Comparison of ENCODE assay signal across 10 cellular contexts in genomic region chr3:197027896-197028710, GRCh38. TPM values are rescaled to one million over a fixed set of nuclear protein-coding genes. Genes with fewer than 3 reads are reported as not detected.
DNase-seq lines count a peak whose midpoint lies in the region; ATAC-seq and TF ChIP-seq lines count a peak whose summit lies in the region.
"Had no signal": no experiment of that assay in that cellular context is flagged by ENCODE, and none has a peak within 500 bp of the region (broad histone marks: within the 10 kb centered on the region; RNA-seq: fewer than 3 reads in every experiment).

No MANE protein-coding gene starts in this region.

- H3K9me1 ChIP-seq in IMR-90 (ENCODE audit: insufficient read depth, low read length): peaks cover 14% of the 10 kb centered on the region

- no peaks in the 10 kb centered on the region for H3K27me3 ChIP-seq in SK-N-SH (ENCODE audit: insufficient read depth)
- peaks cover 30% of the 10 kb centered on the region for H3K27me3 ChIP-seq in IMR-90 (ENCODE audit: control insufficient read depth, insufficient read depth, low read length)
- H3K27me3 ChIP-seq in trophoblast cell (ENCODE audit: insufficient read depth, low read length): no peaks in the 10 kb centered on the region

- peak overlapping the region; percentile 89; the same call in 1 of the 2 replicates for H3K9ac ChIP-seq in SK-N-SH
- no peak overlapping the region for H3K9ac ChIP-seq in IMR-90 (ENCODE audit: low read depth, low read length)
- H3K9ac ChIP-seq in trophoblast cell (ENCODE audit: low read length): no peak overlapping the region

- no peak overlapping the region for H2BK12ac ChIP-seq in trophoblast cell (ENCODE audit: low read length)

- H3K4me3 Mint-ChIP-seq in chondrocyte (ENCODE audit: unreplicated experiment): peak overlapping the region; percentile 16

- H3K9me3 ChIP-seq in SK-N-SH (no peaks in the 10 kb centered on the region), IMR-90 (ENCODE audit: control insufficient read depth, insufficient read depth, low read length) (no peaks in the 10 kb centered on the region), trophoblast cell (ENCODE audit: insufficient read depth, low read depth, low read length) (no peaks in the 10 kb centered on the region)

- no peak overlapping the region for H2BK5ac ChIP-seq in IMR-90 (ENCODE audit: low read depth, low read length, poor library complexity, severe bottlenecking)
- no peak overlapping the region for H2BK5ac ChIP-seq in trophoblast cell (ENCODE audit: low read depth, low read length, poor library complexity)

- peaks cover 6% of the 10 kb centered on the region for H3K27me3 Mint-ChIP-seq in chondrocyte (ENCODE audit: low read depth)

- no peak overlapping the region for H3K27ac Mint-ChIP-seq in chondrocyte (ENCODE audit: unreplicated experiment)
- H3K27ac Mint-ChIP-seq: activated naive CD4-positive, alpha-beta T cell treated with anti-CD3 and anti-CD28 coated beads, Interleukin-2, amount 50 U/mL, for 72 hours had no signal

- BruUV-seq in IMR-90 (replicated peaks; lab: Mats Ljungman, UMichigan): no TSS peak

- H2AK5ac ChIP-seq in IMR-90 (ENCODE audit: low read depth, low read length) (no peak overlapping the region), trophoblast cell (ENCODE audit: low read length) (no peak overlapping the region)

- no peak overlapping the region for H2BK120ac ChIP-seq in IMR-90 (ENCODE audit: low read depth, low read length)
- H2BK120ac ChIP-seq in trophoblast cell (ENCODE audit: insufficient read depth, low read length, poor library complexity): no peak overlapping the region

- H3K4me1 ChIP-seq in SK-N-SH (ENCODE audit: control insufficient read depth in 1 of 2, insufficient read depth in 2 of 2, low read depth in 1 of 2, low read length in 1 of 2): peaks cover 14 to 33% of the 10 kb centered on the region in 2 experiments; a peak in 3 of 4 replicates
- H3K4me1 ChIP-seq in IMR-90 (ENCODE audit: control insufficient read depth, insufficient read depth, low read length): peaks cover 8% of the 10 kb centered on the region
- H3K4me1 ChIP-seq in trophoblast cell (ENCODE audit: control insufficient read depth in 1 of 2, insufficient read depth in 2 of 2, low read length in 2 of 2): peaks cover 14 to 22% of the 10 kb centered on the region in 2 experiments

- no peaks in the 10 kb centered on the region for H3K36me3 ChIP-seq in SK-N-SH (replicated peaks in 1 of 2; ENCODE audit: control insufficient read depth in 1 of 2, insufficient read depth in 2 of 2, low read length in 1 of 2)
- no peaks in the 10 kb centered on the region for H3K36me3 ChIP-seq in IMR-90 (ENCODE audit: control insufficient read depth, insufficient read depth, low read length)
- H3K36me3 ChIP-seq in trophoblast cell (ENCODE audit: control insufficient read depth in 1 of 2, insufficient read depth in 2 of 2, low read length in 2 of 2): no peaks in the 10 kb centered on the region

- dilution Hi-C loops in IMR-90 (cut with HindIII; ENCODE audit: low sequenced_read_pairs, unreplicated experiment): no loop called here

- no peak overlapping the region for H4K91ac ChIP-seq in IMR-90 (ENCODE audit: insufficient read depth, low read depth, low read length)
- H4K91ac ChIP-seq in trophoblast cell (ENCODE audit: low read depth, low read length): no peak overlapping the region

- no peak for TF ChIP-seq EP300 in SK-N-SH (IDR thresholded peaks at IDR 0.05; ENCODE audit: borderline replicate concordance in 1 of 2, low read depth in 1 of 2, low read length in 1 of 2)

- CTCF ChIA-PET in SK-N-SH (lab: Yijun Ruan, JAX) (interaction anchor here (1.6 to 7.0 kb wide), 8 partner anchors 11 to 160 kb away, joined by 4 to 81 read pairs (median 18); no protein-coding TSS in a partner anchor), IMR-90 (lab: Yijun Ruan, JAX) (no interaction called here)

- intact Hi-C loops in IMR-90 (cut with micrococcal nuclease): no loop called here

- H3K79me2 ChIP-seq in SK-N-SH (ENCODE audit: insufficient read depth): peaks cover 5% of the 10 kb centered on the region; the same call in 1 of the 2 replicates
- H3K79me2 ChIP-seq in trophoblast cell (ENCODE audit: control insufficient read depth, insufficient read depth, low read length, poor library complexity): peaks cover 2% of the 10 kb centered on the region

- no peaks in the 10 kb centered on the region for H4K20me1 ChIP-seq in SK-N-SH (ENCODE audit: insufficient read depth)
- H4K20me1 ChIP-seq in IMR-90 (ENCODE audit: insufficient read depth, low read length): no peaks in the 10 kb centered on the region

- H3K14ac ChIP-seq in IMR-90 (replicated peaks; ENCODE audit: low read depth, low read length): no peak overlapping the region
- H3K14ac ChIP-seq in trophoblast cell (ENCODE audit: low read length): no peak overlapping the region

- H3K9me2 ChIP-seq in SK-N-SH: no peaks in the 10 kb centered on the region

- H2BK15ac ChIP-seq in IMR-90 (ENCODE audit: low read depth, low read length): no peak overlapping the region

- H4K8ac ChIP-seq in IMR-90 (ENCODE audit: low read depth in 2 of 2, low read length in 2 of 2): no peak overlapping the region
- H4K8ac ChIP-seq in trophoblast cell (ENCODE audit: low read depth, low read length): no peak overlapping the region

- DNase-seq in SK-N-SH (no peak), IMR-90 (no peak), chondrocyte (ENCODE audit: low spot score) (no peak), trophoblast cell (no peak), OCI-M2 (lab: John Stamatoyannopoulos, UW; ENCODE audit: unreplicated experiment) (no peak), MV-4-11 (lab: John Stamatoyannopoulos, UW) (no peak)
- DNase-seq: hypothalamus had no signal

- POLR2A ChIA-PET in SK-N-SH (lab: Yijun Ruan, JAX): no interaction called here
- POLR2A ChIA-PET in IMR-90 (lab: Charles Lee; ENCODE audit: unreplicated experiment): no interaction called here

- no peak overlapping the region for H4K5ac ChIP-seq in IMR-90 (ENCODE audit: low read depth, low read length)

- no peak overlapping the region for H2AFZ ChIP-seq in SK-N-SH (ENCODE audit: low read depth)
- peak overlapping the region; percentile 43 for H2AFZ ChIP-seq in IMR-90 (replicated peaks; ENCODE audit: low read length, poor library complexity)
- no peak overlapping the region for H2AFZ ChIP-seq in trophoblast cell (ENCODE audit: insufficient read depth, low read length, poor library complexity)

- H3K27ac ChIP-seq in SK-N-SH (ENCODE audit: low read depth in 2 of 2, low read length in 1 of 2) (no peak overlapping the region; a peak in 1 of 4 replicates), IMR-90 (ENCODE audit: insufficient read depth, low read length) (no peak overlapping the region), trophoblast cell (ENCODE audit: low read depth, low read length) (no peak overlapping the region)

- no peak for TF ChIP-seq CTCF in SK-N-SH (IDR thresholded peaks at IDR 0.05)
- no peak for TF ChIP-seq CTCF in IMR-90 (conservative IDR thresholded peaks at IDR 0.05; ENCODE audit: low read depth, low read length)
- no peak for TF ChIP-seq CTCF in chondrocyte (IDR thresholded peaks at IDR 0.05)

- no peak overlapping the region for H3K4ac ChIP-seq in IMR-90 (ENCODE audit: low read depth, low read length)
- H3K4ac ChIP-seq in trophoblast cell (ENCODE audit: low read depth, low read length): no peak overlapping the region

- H3K79me1 ChIP-seq in IMR-90 (ENCODE audit: low read depth in 1 of 2, low read length in 2 of 2): no peaks in the 10 kb centered on the region
- H3K79me1 ChIP-seq in trophoblast cell (ENCODE audit: low read length): peaks cover 4% of the 10 kb centered on the region

- peak overlapping the region; percentile 16 for H4K12ac ChIP-seq in trophoblast cell (ENCODE audit: low read depth, low read length)

- WGBS in SK-N-SH (ENCODE audit: low lambda C conversion rate): 94% methylated on average over 7 of the region's 21 CpGs
- WGBS in IMR-90 (ENCODE audit: extremely low coverage in 2 of 2, insufficient read length in 1 of 2), 2 experiments: 79% methylated on average over 7 of the region's 21 CpGs; no CpG with 5 or more reads in 1 of the 2 experiments
- no CpG with 5 or more reads among the region's 21 CpGs for WGBS in trophoblast cell (ENCODE audit: extremely low coverage, insufficient coverage, insufficient read length)

- H3K18ac ChIP-seq in IMR-90 (ENCODE audit: low read depth, low read length): no peak overlapping the region
- H3K18ac ChIP-seq in trophoblast cell (ENCODE audit: low read length): no peak overlapping the region

- peaks cover 34% of the 10 kb centered on the region for H3K4me1 Mint-ChIP-seq in chondrocyte (ENCODE audit: low read depth)

- H3K4me2 ChIP-seq in SK-N-SH: peak overlapping the region; percentile 87
- no peak overlapping the region for H3K4me2 ChIP-seq in IMR-90 (ENCODE audit: low read depth, low read length)
- peak overlapping the region; percentile 79 for H3K4me2 ChIP-seq in trophoblast cell (ENCODE audit: low read length)

- TF ChIP-seq POLR2A in IMR-90 (IDR thresholded peaks at IDR 0.05; ENCODE audit: low read depth, low read length): no peak

- ATAC-seq in SK-N-SH treated with all-trans-retinoic acid at 6 μM for 48 hours (no peak), IMR-90 (ENCODE audit: low read depth) (no peak), GM21717 (IDR thresholded peaks at IDR 0.05; ENCODE audit: unreplicated experiment) (no peak)

- TF ChIP-seq RAD21 in SK-N-SH (IDR thresholded peaks at IDR 0.05; ENCODE audit: low read length): no peak
- TF ChIP-seq RAD21 in IMR-90 (IDR thresholded peaks at IDR 0.05; ENCODE audit: low read length): no peak

- H3K4me3 ChIP-seq in SK-N-SH (ENCODE audit: low read depth in 2 of 2, low read length in 1 of 2) (peak overlapping the region; percentile 63 to 74; a peak in 3 of 4 replicates), IMR-90 (ENCODE audit: insufficient read depth, low read depth, low read length) (no peak overlapping the region), trophoblast cell (ENCODE audit: low read depth, low read length) (no peak overlapping the region)

- no peaks in the 10 kb centered on the region for H3K36me3 Mint-ChIP-seq in chondrocyte (ENCODE audit: low read depth)
- H3K36me3 Mint-ChIP-seq: activated naive CD4-positive, alpha-beta T cell treated with anti-CD3 and anti-CD28 coated beads, Interleukin-2, amount 50 U/mL, for 72 hours had no signal

- H3F3A ChIP-seq in SK-N-SH (replicated peaks; ENCODE audit: insufficient read depth): peaks cover 16% of the 10 kb centered on the region

- no peak overlapping the region for H2BK20ac ChIP-seq in IMR-90 (ENCODE audit: low read depth, low read length)

- in situ Hi-C loops in IMR-90 (cut with MboI; ENCODE audit: low sequenced_read_pairs): no loop called here

- peak overlapping the region; percentile 72 for H2AK9ac ChIP-seq in IMR-90 (replicated peaks; ENCODE audit: low read depth, low read length, poor library complexity)

- no peaks in the 10 kb centered on the region for H3K9me3 Mint-ChIP-seq in chondrocyte (ENCODE audit: low read depth)
- H3K9me3 Mint-ChIP-seq: activated naive CD4-positive, alpha-beta T cell treated with anti-CD3 and anti-CD28 coated beads, Interleukin-2, amount 50 U/mL, for 72 hours had no signal

- no peak overlapping the region for H3K23ac ChIP-seq in IMR-90 (ENCODE audit: low read depth, low read length)
- no peak overlapping the region for H3K23ac ChIP-seq in trophoblast cell (ENCODE audit: low read length)

- H3K56ac ChIP-seq in IMR-90 (ENCODE audit: extremely low read depth, insufficient read depth, low read length): no peak overlapping the region

RNA-seq across cellular contexts. Expression of gene MELTF, which starts 1.5 kb away (rescaled TPM):
- 27.2 and 32.4 TPM in 2 replicates for polyA plus RNA-seq in SK-N-SH (2012; rRNA removed)
- 20.5 and 26.3 TPM in 2 replicates for polyA plus RNA-seq in SK-N-SH (2012; cell fraction: cytosol; rRNA removed)
- polyA plus RNA-seq in SK-N-SH (2012; cell fraction: nucleus; rRNA removed): 62.4 and 65.4 TPM in 2 replicates
- 0.18 and 0.28 TPM in 2 replicates for total RNA-seq in IMR-90 (2012; rRNA removed)
- 0.43 and 0.50 TPM in 2 replicates for polyA plus RNA-seq in IMR-90 (2012; rRNA removed)
- 0.28 and 0.85 TPM in 2 replicates for polyA plus RNA-seq in IMR-90 (2012; cell fraction: cytosol; rRNA removed)
- 1.4 and 1.7 TPM in 2 replicates for polyA plus RNA-seq in IMR-90 (2012; cell fraction: nucleus; rRNA removed; ENCODE audit: low replicate concordance)
- total RNA-seq in chondrocyte: 4.5 to 5.2 TPM (median 5.1 TPM) in 3 replicates
- 6.3 and 6.6 TPM in 2 replicates for polyA plus RNA-seq in trophoblast cell (2013)

RNA-seq across cellular contexts. Expression of gene PIGZ, which starts 59.5 kb away (rescaled TPM):
- 4.1 and 5.0 TPM in 2 replicates for polyA plus RNA-seq in SK-N-SH (2012; rRNA removed)
- polyA plus RNA-seq in SK-N-SH (2012; cell fraction: cytosol; rRNA removed): 2.6 and 3.5 TPM in 2 replicates
- polyA plus RNA-seq in SK-N-SH (2012; cell fraction: nucleus; rRNA removed): 13.7 and 18.2 TPM in 2 replicates
- under 0.01 and 0.18 TPM in 2 replicates for total RNA-seq in IMR-90 (2012; rRNA removed)
- 0.73 and 0.86 TPM in 2 replicates for polyA plus RNA-seq in IMR-90 (2012; rRNA removed)
- polyA plus RNA-seq in IMR-90 (2012; cell fraction: cytosol; rRNA removed): 0.34 and 1.1 TPM in 2 replicates
- 2.6 and 3.5 TPM in 2 replicates for polyA plus RNA-seq in IMR-90 (2012; cell fraction: nucleus; rRNA removed; ENCODE audit: low replicate concordance)
- 8.8 to 10.1 TPM (median 9.9 TPM) in 3 replicates for total RNA-seq in chondrocyte
- 0.15 and 0.16 TPM in 2 replicates for polyA plus RNA-seq in trophoblast cell (2013)

Comparison
In these comparisons a context has a peak if more than half of its experiments do, and no peak if none do; other contexts are left out.
1. H3K4me3 ChIP-seq: peak in SK-N-SH (2 of 2); none in IMR-90 (single experiment) and trophoblast cell (single experiment).